In genomic region chr1:180935326-180936109, GRCh38 we compare ENCODE assay signal across 1 cellular context.
TF ChIP-seq lines count a peak whose summit lies in the region.

No MANE protein-coding gene starts in this region.

TF ChIP-seq in HepG2, 621 proteins besides CTCF, POLR2A, EP300 and RAD21 (continued from another document):
- TF ChIP-seq, protein P1, sequence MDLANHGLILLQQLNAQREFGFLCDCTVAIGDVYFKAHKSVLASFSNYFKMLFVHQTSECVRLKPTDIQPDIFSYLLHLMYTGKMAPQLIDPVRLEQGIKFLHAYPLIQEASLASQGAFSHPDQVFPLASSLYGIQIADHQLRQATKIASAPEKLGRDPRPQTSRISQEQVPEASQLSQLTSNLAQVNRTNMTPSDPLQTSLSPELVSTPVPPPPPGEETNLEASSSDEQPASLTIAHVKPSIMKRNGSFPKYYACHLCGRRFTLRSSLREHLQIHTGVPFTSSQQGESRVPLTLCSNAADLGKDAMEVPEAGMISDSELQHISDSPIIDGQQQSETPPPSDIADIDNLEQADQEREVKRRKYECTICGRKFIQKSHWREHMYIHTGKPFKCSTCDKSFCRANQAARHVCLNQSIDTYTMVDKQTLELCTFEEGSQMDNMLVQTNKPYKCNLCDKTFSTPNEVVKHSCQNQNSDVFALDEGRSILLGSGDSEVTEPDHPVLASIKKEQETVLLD (CRISPR knock-in tag; IDR thresholded peaks at IDR 0.05; ENCODE audit: low read depth): 0 out of 2 replicates have a peak, but pooled peaks have one; percentile 55
- TF ChIP-seq SP1 (IDR thresholded peaks at IDR 0.05) (no peak), SP1 (CRISPR knock-in tag; IDR thresholded peaks at IDR 0.05) (peak; percentile 59), ZNF337 (CRISPR knock-in tag; IDR thresholded peaks at IDR 0.05; ENCODE audit: borderline replicate concordance, low read depth) (no peak), RBFOX2 (IDR thresholded peaks at IDR 0.05; ENCODE audit: low read depth, low read length) (peak; percentile 45; the same call in 1 of the 2 replicates), SIN3A (IDR thresholded peaks at IDR 0.05; ENCODE audit: borderline replicate concordance, low read depth, low read length) (0 out of 2 replicates have a peak, but pooled peaks have one; percentile 24), HBP1 (CRISPR knock-in tag; IDR thresholded peaks at IDR 0.05; ENCODE audit: low read depth) (peak; percentile 63; the same call in 1 of the 2 replicates), ZNF574 (CRISPR knock-in tag; IDR thresholded peaks at IDR 0.05) (peak; percentile 34; the same call in 1 of the 2 replicates), FOXO1 (CRISPR knock-in tag; IDR thresholded peaks at IDR 0.05) (peak; percentile 57; the same call in 1 of the 2 replicates), HNF4G (IDR thresholded peaks at IDR 0.05; ENCODE audit: borderline replicate concordance, low read depth, low read length) (peak; percentile 77), HNF4G (CRISPR knock-in tag; IDR thresholded peaks at IDR 0.05; ENCODE audit: borderline replicate concordance, low read depth) (peak; percentile 89), ZNF607 (CRISPR knock-in tag; IDR thresholded peaks at IDR 0.05; ENCODE audit: borderline replicate concordance) (no peak), ZNF550 (CRISPR knock-in tag; IDR thresholded peaks at IDR 0.05; ENCODE audit: borderline replicate concordance) (no peak), NRL (CRISPR knock-in tag; IDR thresholded peaks at IDR 0.05; ENCODE audit: borderline replicate concordance) (peak; percentile 21; the same call in 1 of the 2 replicates), ZNF709 (CRISPR knock-in tag; IDR thresholded peaks at IDR 0.05) (peak; percentile 64; the same call in 1 of the 2 replicates), ZSCAN21 (CRISPR knock-in tag; IDR thresholded peaks at IDR 0.05; ENCODE audit: borderline replicate concordance) (peak; percentile 71; the same call in 1 of the 2 replicates), ZC3H13 (CRISPR knock-in tag; IDR thresholded peaks at IDR 0.05) (no peak), KAT8 (CRISPR knock-in tag; IDR thresholded peaks at IDR 0.05) (peak; percentile 62), DNMT1 (CRISPR knock-in tag; IDR thresholded peaks at IDR 0.05) (peak; percentile 72; the same call in 1 of the 2 replicates), ZNF552 (CRISPR knock-in tag; IDR thresholded peaks at IDR 0.05; ENCODE audit: borderline replicate concordance) (no peak), ZNF441 (CRISPR knock-in tag; IDR thresholded peaks at IDR 0.05; ENCODE audit: borderline replicate concordance) (0 out of 2 replicates have a peak, but pooled peaks have one; percentile 44), MIER2 (CRISPR knock-in tag; IDR thresholded peaks at IDR 0.05) (0 out of 2 replicates have a peak, but pooled peaks have one; percentile 19), PAXIP1 (CRISPR knock-in tag; conservative IDR thresholded peaks at IDR 0.05) (peak; percentile 74), PHF8 (CRISPR knock-in tag; IDR thresholded peaks at IDR 0.05) (peak; percentile 31; the same call in 1 of the 2 replicates), SPEN (CRISPR knock-in tag; IDR thresholded peaks at IDR 0.05; ENCODE audit: low read depth) (peak; percentile 72), ZFY (CRISPR knock-in tag; IDR thresholded peaks at IDR 0.05) (peak; percentile 63), ZNF619 (CRISPR knock-in tag; IDR thresholded peaks at IDR 0.05) (no peak)
- TF ChIP-seq, protein P2, sequence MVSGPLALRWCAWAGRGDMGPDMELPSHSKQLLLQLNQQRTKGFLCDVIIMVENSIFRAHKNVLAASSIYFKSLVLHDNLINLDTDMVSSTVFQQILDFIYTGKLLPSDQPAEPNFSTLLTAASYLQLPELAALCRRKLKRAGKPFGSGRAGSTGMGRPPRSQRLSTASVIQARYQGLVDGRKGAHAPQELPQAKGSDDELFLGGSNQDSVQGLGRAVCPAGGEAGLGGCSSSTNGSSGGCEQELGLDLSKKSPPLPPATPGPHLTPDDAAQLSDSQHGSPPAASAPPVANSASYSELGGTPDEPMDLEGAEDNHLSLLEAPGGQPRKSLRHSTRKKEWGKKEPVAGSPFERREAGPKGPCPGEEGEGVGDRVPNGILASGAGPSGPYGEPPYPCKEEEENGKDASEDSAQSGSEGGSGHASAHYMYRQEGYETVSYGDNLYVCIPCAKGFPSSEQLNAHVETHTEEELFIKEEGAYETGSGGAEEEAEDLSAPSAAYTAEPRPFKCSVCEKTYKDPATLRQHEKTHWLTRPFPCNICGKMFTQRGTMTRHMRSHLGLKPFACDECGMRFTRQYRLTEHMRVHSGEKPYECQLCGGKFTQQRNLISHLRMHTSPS (CRISPR knock-in tag; IDR thresholded peaks at IDR 0.05; ENCODE audit: low read depth): 0 out of 2 replicates have a peak, but pooled peaks have one; percentile 61
- TF ChIP-seq, protein P3, sequence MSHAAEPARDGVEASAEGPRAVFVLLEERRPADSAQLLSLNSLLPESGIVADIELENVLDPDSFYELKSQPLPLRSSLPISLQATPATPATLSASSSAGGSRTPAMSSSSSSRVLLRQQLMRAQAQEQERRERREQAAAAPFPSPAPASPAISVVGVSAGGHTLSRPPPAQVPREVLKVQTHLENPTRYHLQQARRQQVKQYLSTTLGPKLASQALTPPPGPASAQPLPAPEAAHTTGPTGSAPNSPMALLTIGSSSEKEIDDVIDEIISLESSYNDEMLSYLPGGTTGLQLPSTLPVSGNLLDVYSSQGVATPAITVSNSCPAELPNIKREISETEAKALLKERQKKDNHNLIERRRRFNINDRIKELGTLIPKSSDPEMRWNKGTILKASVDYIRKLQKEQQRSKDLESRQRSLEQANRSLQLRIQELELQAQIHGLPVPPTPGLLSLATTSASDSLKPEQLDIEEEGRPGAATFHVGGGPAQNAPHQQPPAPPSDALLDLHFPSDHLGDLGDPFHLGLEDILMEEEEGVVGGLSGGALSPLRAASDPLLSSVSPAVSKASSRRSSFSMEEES (CRISPR knock-in tag; IDR thresholded peaks at IDR 0.05): peak; percentile 52; the same call in 1 of the 2 replicates
